Comparison of ENCODE assay signal across 8 cellular contexts in the genomic region with DNA sequence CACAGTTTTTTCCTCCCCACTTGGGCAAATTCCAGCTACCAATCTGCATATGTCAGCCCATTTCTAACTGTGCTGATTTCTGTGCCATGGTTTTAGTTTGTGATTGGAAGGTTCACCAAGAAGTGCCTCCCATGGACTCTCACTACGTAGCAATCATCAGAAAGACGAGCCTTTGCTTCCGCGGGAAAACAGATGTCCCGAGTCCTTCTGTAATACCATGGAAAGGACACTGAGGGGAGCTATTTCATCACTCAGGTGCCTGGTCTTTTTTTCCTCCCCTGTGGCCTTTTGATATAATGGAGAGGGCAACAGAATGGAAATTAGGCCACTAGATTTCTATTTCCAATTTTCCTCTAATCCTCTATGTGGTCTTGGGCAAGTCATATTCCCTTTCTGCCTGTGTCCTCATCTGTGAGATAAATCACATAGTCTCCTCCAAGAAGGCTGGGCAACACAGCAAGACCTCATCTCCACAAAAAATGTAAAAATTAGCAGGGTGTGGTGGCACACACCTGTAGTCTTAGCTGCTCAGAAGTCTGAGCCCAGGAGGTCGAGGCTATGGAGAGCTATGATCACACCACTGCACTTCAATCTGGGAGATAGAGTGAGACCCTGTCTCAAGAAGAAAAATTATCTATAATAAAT. TPM values are rescaled to one million over a fixed set of nuclear protein-coding genes. Genes with fewer than 3 reads are reported as not detected.
DNase-seq lines count a peak whose midpoint lies in the region; ATAC-seq, FAIRE-seq and TF ChIP-seq lines count a peak whose summit lies in the region.

No MANE protein-coding gene starts in this region.

- H3K27me3 Mint-ChIP-seq in CD4-positive, CD25-positive, alpha-beta regulatory T cell, result peaks cover 44% of the 10 kb centered on the region
- H3K27me3 Mint-ChIP-seq in activated T-helper 2 cell treated with anti-CD3 and anti-CD28 coated beads, Interferon-gamma antibody, Interleukin-2, Interleukin-4, amounts not matched to agents 10 μg/mL and 5 μg/mL and 100 μg/mL, durations not matched to agents 14 hours and 24 hours and 36 hours (ENCODE audit: low read depth), result peaks cover 24% of the 10 kb centered on the region

- DNase-seq in CD4-positive, CD25-positive, alpha-beta regulatory T cell, result peak; percentile 4 to 49 (median 28)
- peak; percentile 43 for DNase-seq in H54 (ENCODE audit: insufficient read length, low spot score)
- peak; percentile 74 for DNase-seq in NCI-H2196 treated with DMSO at 0.1 percent for 48 hours (lab: John Stamatoyannopoulos, UW; ENCODE audit: unreplicated experiment)
- DNase-seq in activated CD4-positive, alpha-beta T cell treated with anti-CD3 and anti-CD28 coated beads, Interleukin-2, amount 50 U/mL, for 1 hour, result peak; percentile 3
- DNase-seq in cardiac muscle cell (ENCODE audit: low read depth in 1 of 2, low spot score in 1 of 2), result peak; percentile 75 to 77
- DNase-seq in retina, result peak; percentile 71
- no peak for DNase-seq in activated CD8-positive, alpha-beta memory T cell treated with anti-CD3 and anti-CD28 coated beads, Interleukin-2, amount 50 U/mL, for 48 hours
- no peak for DNase-seq in activated T-helper 2 cell treated with anti-CD3 and anti-CD28 coated beads, Interferon-gamma antibody, Interleukin-2, Interleukin-4, amounts not matched to agents 10 μg/mL and 5 μg/mL and 100 μg/mL, durations not matched to agents 14 hours and 24 hours and 36 hours (ENCODE audit: low spot score)

- TF ChIP-seq CTCF in cardiac muscle cell (IDR thresholded peaks at IDR 0.05; ENCODE audit: low read depth, low read length), result peak; percentile 80

- TF ChIP-seq POLR2A in H54 (IDR thresholded peaks at IDR 0.05; ENCODE audit: low read depth, low read length), result no peak

- no peaks in the 10 kb centered on the region for H3K9me3 ChIP-seq in CD4-positive, CD25-positive, alpha-beta regulatory T cell (ENCODE audit: control insufficient read depth in 2 of 2, low read length in 2 of 2)
- H3K9me3 ChIP-seq in cardiac muscle cell (ENCODE audit: low read depth), result no peaks in the 10 kb centered on the region

- H3K27me3 ChIP-seq in CD4-positive, CD25-positive, alpha-beta regulatory T cell (ENCODE audit: control insufficient read depth, insufficient read depth, low read length), result peaks cover 6% of the 10 kb centered on the region
- no peaks in the 10 kb centered on the region for H3K27me3 ChIP-seq in cardiac muscle cell

- H3K36me3 ChIP-seq in CD4-positive, CD25-positive, alpha-beta regulatory T cell (ENCODE audit: control insufficient read depth, insufficient read depth, low read length), result no peaks in the 10 kb centered on the region
- no peaks in the 10 kb centered on the region for H3K36me3 ChIP-seq in cardiac muscle cell

- no peak for ATAC-seq in CD4-positive, CD25-positive, alpha-beta regulatory T cell (ENCODE audit: low read depth in 2 of 2)

- H3K36me3 Mint-ChIP-seq in CD4-positive, CD25-positive, alpha-beta regulatory T cell, result no peaks in the 10 kb centered on the region
- H3K36me3 Mint-ChIP-seq in activated T-helper 2 cell treated with anti-CD3 and anti-CD28 coated beads, Interferon-gamma antibody, Interleukin-2, Interleukin-4, amounts not matched to agents 10 μg/mL and 5 μg/mL and 100 μg/mL, durations not matched to agents 14 hours and 24 hours and 36 hours (ENCODE audit: low read depth), result no peaks in the 10 kb centered on the region

- FAIRE-seq in H54 (lab: Jason Lieb, UNC), result peak; percentile 82

- H3K4me1 Mint-ChIP-seq in CD4-positive, CD25-positive, alpha-beta regulatory T cell, result peaks cover 0 to 8% (median 6%) of the 10 kb centered on the region in 4 donors
- H3K4me1 Mint-ChIP-seq in activated T-helper 2 cell treated with anti-CD3 and anti-CD28 coated beads, Interferon-gamma antibody, Interleukin-2, Interleukin-4, amounts not matched to agents 10 μg/mL and 5 μg/mL and 100 μg/mL, durations not matched to agents 14 hours and 24 hours and 36 hours (ENCODE audit: low read depth), result no peaks in the 10 kb centered on the region

- peaks cover 0 to 2% (median 0%) of the 10 kb centered on the region in 7 donors for H3K9me3 Mint-ChIP-seq in CD4-positive, CD25-positive, alpha-beta regulatory T cell
- H3K9me3 Mint-ChIP-seq in activated T-helper 2 cell treated with anti-CD3 and anti-CD28 coated beads, Interferon-gamma antibody, Interleukin-2, Interleukin-4, amounts not matched to agents 10 μg/mL and 5 μg/mL and 100 μg/mL, durations not matched to agents 14 hours and 24 hours and 36 hours, result no peaks in the 10 kb centered on the region

- no peak overlapping the region for H3K27ac ChIP-seq in CD4-positive, CD25-positive, alpha-beta regulatory T cell (ENCODE audit: insufficient read depth, low read length, poor library complexity, severe bottlenecking)
- H3K27ac ChIP-seq in cardiac muscle cell, result no peak overlapping the region

- no peak overlapping the region for H3K4me3 Mint-ChIP-seq in CD4-positive, CD25-positive, alpha-beta regulatory T cell
- H3K4me3 Mint-ChIP-seq in activated T-helper 2 cell treated with anti-CD3 and anti-CD28 coated beads, Interferon-gamma antibody, Interleukin-2, Interleukin-4, amounts not matched to agents 10 μg/mL and 5 μg/mL and 100 μg/mL, durations not matched to agents 14 hours and 24 hours and 36 hours (ENCODE audit: low read depth), result no peak overlapping the region

- H3K27ac Mint-ChIP-seq in CD4-positive, CD25-positive, alpha-beta regulatory T cell, result no peak overlapping the region
- no peak overlapping the region for H3K27ac Mint-ChIP-seq in activated T-helper 2 cell treated with anti-CD3 and anti-CD28 coated beads, Interferon-gamma antibody, Interleukin-2, Interleukin-4, amounts not matched to agents 10 μg/mL and 5 μg/mL and 100 μg/mL, durations not matched to agents 14 hours and 24 hours and 36 hours

- H3K4me1 ChIP-seq in CD4-positive, CD25-positive, alpha-beta regulatory T cell (ENCODE audit: control insufficient read depth, insufficient read depth, low read length, poor library complexity, severe bottlenecking), result no peaks in the 10 kb centered on the region
- H3K4me1 ChIP-seq in cardiac muscle cell (ENCODE audit: low read depth), result no peaks in the 10 kb centered on the region

- intact Hi-C loops in activated T-helper 2 cell treated with anti-CD3 and anti-CD28 coated beads, Interferon-gamma antibody, Interleukin-2, Interleukin-4, amounts not matched to agents 10 μg/mL and 5 μg/mL and 100 μg/mL, durations not matched to agents 14 hours and 24 hours and 36 hours (cut with micrococcal nuclease), result no loop called here

- H3K4me3 ChIP-seq in CD4-positive, CD25-positive, alpha-beta regulatory T cell (ENCODE audit: low read depth, low read length), result no peak overlapping the region
- no peak overlapping the region for H3K4me3 ChIP-seq in cardiac muscle cell

RNA-seq across cellular contexts. Expression of a gene that starts 24.8 kb away (rescaled TPM):
- total RNA-seq in CD4-positive, CD25-positive, alpha-beta regulatory T cell, result not detected
- not detected for polyA plus RNA-seq in CD4-positive, CD25-positive, alpha-beta regulatory T cell
- not detected in 2 replicates for total RNA-seq in cardiac muscle cell
- not detected in 2 replicates for polyA plus RNA-seq in cardiac muscle cell
- total RNA-seq in activated T-helper 2 cell treated with anti-CD3 and anti-CD28 coated beads, Interferon-gamma antibody, Interleukin-2, Interleukin-4, amounts not matched to agents 10 μg/mL and 5 μg/mL and 100 μg/mL, durations not matched to agents 14 hours and 24 hours and 36 hours, result 0.48 TPM in 1 of 2 replicates, not detected in the other

RNA-seq across cellular contexts. Expression of a gene that starts 40.4 kb away (rescaled TPM):
- total RNA-seq in CD4-positive, CD25-positive, alpha-beta regulatory T cell, result not detected
- polyA plus RNA-seq in CD4-positive, CD25-positive, alpha-beta regulatory T cell, result under 1 TPM in 1 of 4 donors, not detected in 3; 0.06 TPM
- total RNA-seq in cardiac muscle cell, result 0.18 and 0.71 TPM in 2 replicates
- 1.2 TPM in 1 of 2 replicates, not detected in the other for polyA plus RNA-seq in cardiac muscle cell
- not detected in 2 replicates for total RNA-seq in activated T-helper 2 cell treated with anti-CD3 and anti-CD28 coated beads, Interferon-gamma antibody, Interleukin-2, Interleukin-4, amounts not matched to agents 10 μg/mL and 5 μg/mL and 100 μg/mL, durations not matched to agents 14 hours and 24 hours and 36 hours

RNA-seq across cellular contexts. Expression of a gene that starts 58.8 kb away (rescaled TPM):
- 0.15 TPM for total RNA-seq in CD4-positive, CD25-positive, alpha-beta regulatory T cell
- not detected for polyA plus RNA-seq in CD4-positive, CD25-positive, alpha-beta regulatory T cell
- total RNA-seq in cardiac muscle cell, result 0.56 and 0.66 TPM in 2 replicates
- polyA plus RNA-seq in cardiac muscle cell, result 0.86 TPM in 1 of 2 replicates, not detected in the other
- total RNA-seq in activated T-helper 2 cell treated with anti-CD3 and anti-CD28 coated beads, Interferon-gamma antibody, Interleukin-2, Interleukin-4, amounts not matched to agents 10 μg/mL and 5 μg/mL and 100 μg/mL, durations not matched to agents 14 hours and 24 hours and 36 hours, result not detected in 2 replicates

Comparison
In these comparisons a context has a peak if more than half of its experiments do, and no peak if none do; other contexts are left out.
1. DNase-seq: peak in CD4-positive, CD25-positive, alpha-beta regulatory T cell (3 of 3), H54 (single experiment), NCI-H2196 treated with DMSO at 0.1 percent for 48 hours (single experiment), activated CD4-positive, alpha-beta T cell treated with anti-CD3 and anti-CD28 coated beads, Interleukin-2, amount 50 U/mL, for 1 hour (single experiment), cardiac muscle cell (2 of 2) and retina (single experiment); none in activated CD8-positive, alpha-beta memory T cell treated with anti-CD3 and anti-CD28 coated beads, Interleukin-2, amount 50 U/mL, for 48 hours (single experiment) and activated T-helper 2 cell treated with anti-CD3 and anti-CD28 coated beads, Interferon-gamma antibody, Interleukin-2, Interleukin-4, amounts not matched to agents 10 μg/mL and 5 μg/mL and 100 μg/mL, durations not matched to agents 14 hours and 24 hours and 36 hours (single experiment).